In genomic region chr16:29805232-29806095, GRCh38 we compare ENCODE assay signal across 8 cellular contexts. TPM values are rescaled to one million over a fixed set of nuclear protein-coding genes. Genes with fewer than 3 reads are reported as not detected.
DNase-seq lines count a peak whose midpoint lies in the region; ATAC-seq and TF ChIP-seq lines count a peak whose summit lies in the region.

No MANE protein-coding gene starts in this region.

- H3K36me3 ChIP-seq in DOHH2 (ENCODE audit: control insufficient read depth, low read length) (peaks cover 79% of the 10 kb centered on the region), Karpas-422 (ENCODE audit: insufficient read depth, low read length) (peaks cover 48% of the 10 kb centered on the region)

- H3K4me1 Mint-ChIP-seq in activated T-helper 17 cell treated with anti-CD3 and anti-CD28 coated beads, Interleukin-2, amount 50 U/mL, for 72 hours, result peaks cover 23% of the 10 kb centered on the region
- peaks cover 38 to 45% (median 39%) of the 10 kb centered on the region in 3 donors for H3K4me1 Mint-ChIP-seq in naive B cell

- DNase-seq in Karpas-422, result peak; percentile 99
- peak; percentile 94 for DNase-seq in RPMI7951 (ENCODE audit: low read depth)
- DNase-seq in fibroblast of gingiva (ENCODE audit: low read depth), result peak; percentile 98
- DNase-seq in naive B cell, result peak; percentile 98
- DNase-seq in stimulated activated CD8-positive, alpha-beta memory T cell treated with anti-CD3 and anti-CD28 coated beads, Interleukin-7, amount 100 ng/mL, for 48 hours (ENCODE audit: extremely low read depth in 1 of 2, low read depth in 1 of 2), result peak; percentile 97

- H3K36me3 Mint-ChIP-seq in activated T-helper 17 cell treated with anti-CD3 and anti-CD28 coated beads, Interleukin-2, amount 50 U/mL, for 72 hours (ENCODE audit: low read depth), result peaks cover 84% of the 10 kb centered on the region
- peaks cover 0 to 7% of the 10 kb centered on the region in 2 donors for H3K36me3 Mint-ChIP-seq in naive B cell

- peak overlapping the region; percentile 97 for H3K27ac Mint-ChIP-seq in activated T-helper 17 cell treated with anti-CD3 and anti-CD28 coated beads, Interleukin-2, amount 50 U/mL, for 72 hours
- H3K27ac Mint-ChIP-seq in naive B cell, result peak overlapping the region; percentile 98 to 100 (median 100)

- no peaks in the 10 kb centered on the region for H3K9me3 ChIP-seq in DOHH2 (ENCODE audit: control insufficient read depth, insufficient read depth, low read length)
- no peaks in the 10 kb centered on the region for H3K9me3 ChIP-seq in Karpas-422 (ENCODE audit: low read length)

- no peak for TF ChIP-seq CTCF in DOHH2 (IDR thresholded peaks at IDR 0.05; ENCODE audit: low read depth, low read length, poor library complexity, severe bottlenecking)

- H3K79me2 ChIP-seq in DOHH2 (ENCODE audit: control insufficient read depth, low read length) (peaks cover 30% of the 10 kb centered on the region), Karpas-422 (ENCODE audit: low read length) (peaks cover 25% of the 10 kb centered on the region)

- H3K4me3 Mint-ChIP-seq in activated T-helper 17 cell treated with anti-CD3 and anti-CD28 coated beads, Interleukin-2, amount 50 U/mL, for 72 hours, result peak overlapping the region; percentile 92
- H3K4me3 Mint-ChIP-seq in naive B cell, result peak overlapping the region; percentile 94 to 100 (median 100)

- H3K27me3 Mint-ChIP-seq in activated T-helper 17 cell treated with anti-CD3 and anti-CD28 coated beads, Interleukin-2, amount 50 U/mL, for 72 hours, result no peaks in the 10 kb centered on the region
- no peaks in the 10 kb centered on the region for H3K27me3 Mint-ChIP-seq in naive B cell

- H3F3A ChIP-seq in DOHH2 (ENCODE audit: control insufficient read depth, insufficient read depth), result peaks cover 27% of the 10 kb centered on the region

- H3K9me2 ChIP-seq in DOHH2 (replicated peaks; ENCODE audit: control insufficient read depth, low read length), result no peaks in the 10 kb centered on the region
- no peaks in the 10 kb centered on the region for H3K9me2 ChIP-seq in Karpas-422 (replicated peaks; ENCODE audit: insufficient read depth, low read length)

- peak; percentile 49 for ATAC-seq in GM21825 (IDR thresholded peaks at IDR 0.05; ENCODE audit: unreplicated experiment)
- ATAC-seq in activated T-helper 17 cell treated with anti-CD3 and anti-CD28 coated beads, Interleukin-2, amount 50 U/mL, for 72 hours (replicated peaks), result peak; percentile 63
- ATAC-seq in naive B cell (ENCODE audit: low read depth in 2 of 2), result peak; percentile 70 to 75

- peak overlapping the region; percentile 84 for H3K4me2 ChIP-seq in DOHH2 (ENCODE audit: low read length)
- H3K4me2 ChIP-seq in Karpas-422 (ENCODE audit: low read depth, low read length, poor library complexity, severe bottlenecking), result peak overlapping the region; percentile 95

- H3K4me3 ChIP-seq in DOHH2 (ENCODE audit: low read length) (peak overlapping the region; percentile 76), Karpas-422 (ENCODE audit: low read length) (peak overlapping the region; percentile 84)

- peak overlapping the region; percentile 95 for H3K9ac ChIP-seq in Karpas-422 (ENCODE audit: low read length)

- H2AFZ ChIP-seq in Karpas-422 (ENCODE audit: low read length), result no peak overlapping the region

- H3K9me3 Mint-ChIP-seq in activated T-helper 17 cell treated with anti-CD3 and anti-CD28 coated beads, Interleukin-2, amount 50 U/mL, for 72 hours, result no peaks in the 10 kb centered on the region
- no peaks in the 10 kb centered on the region for H3K9me3 Mint-ChIP-seq in naive B cell

- peaks cover 54% of the 10 kb centered on the region for H3K4me1 ChIP-seq in DOHH2 (ENCODE audit: control insufficient read depth, low read length)
- H3K4me1 ChIP-seq in Karpas-422 (ENCODE audit: low read length), result peaks cover 62% of the 10 kb centered on the region

- H4K20me1 ChIP-seq in DOHH2 (ENCODE audit: control insufficient read depth, insufficient read depth, low read depth, low read length) (peaks cover 22% of the 10 kb centered on the region), Karpas-422 (ENCODE audit: insufficient read depth, low read depth, low read length) (peaks cover 20% of the 10 kb centered on the region)

- H3K27me3 ChIP-seq in DOHH2 (ENCODE audit: control insufficient read depth, low read length) (no peaks in the 10 kb centered on the region), Karpas-422 (ENCODE audit: low read length) (no peaks in the 10 kb centered on the region)

- H3K27ac ChIP-seq in DOHH2 (ENCODE audit: low read depth, low read length) (peak overlapping the region; percentile 87), Karpas-422 (ENCODE audit: low read length) (peak overlapping the region; percentile 90)

RNA-seq across cellular contexts. Expression of gene MAZ, which starts 0.9 kb away (rescaled TPM):
- total RNA-seq in Karpas-422 (2014; rRNA removed; shearing (Covaris generic); ENCODE audit: low replicate concordance), result 118 and 320 TPM in 2 replicates
- 114 and 181 TPM in 2 replicates for total RNA-seq in RPMI7951 (2014; rRNA removed; shearing (Covaris generic))
- total RNA-seq in activated T-helper 17 cell treated with anti-CD3 and anti-CD28 coated beads, Interleukin-2, amount 50 U/mL, for 72 hours, result 100 to 1,000 TPM; 239 to 288 TPM
- 10 to 100 TPM; 16.1 to 30.6 (median 23.2) TPM for polyA plus RNA-seq in naive B cell (ENCODE audit: low read depth in 6 of 6)

RNA-seq across cellular contexts. Expression of gene PRRT2, which starts 6.5 kb away (rescaled TPM):
- total RNA-seq in Karpas-422 (2014; rRNA removed; shearing (Covaris generic); ENCODE audit: low replicate concordance), result 0.87 and 3.5 TPM in 2 replicates
- total RNA-seq in RPMI7951 (2014; rRNA removed; shearing (Covaris generic)), result 1.7 and 2.5 TPM in 2 replicates
- 1 to 10 TPM; 1.2 to 9.1 TPM for total RNA-seq in activated T-helper 17 cell treated with anti-CD3 and anti-CD28 coated beads, Interleukin-2, amount 50 U/mL, for 72 hours
- polyA plus RNA-seq in naive B cell (ENCODE audit: low read depth in 6 of 6), result under 1 TPM in 2 of 6 donors, not detected in 4; 0.10 to 0.97 TPM

RNA-seq across cellular contexts. Expression of gene PAGR1, which starts 10.5 kb away (rescaled TPM):
- total RNA-seq in Karpas-422 (2014; rRNA removed; shearing (Covaris generic); ENCODE audit: low replicate concordance), result 25.4 and 69.2 TPM in 2 replicates
- 20.5 and 22.8 TPM in 2 replicates for total RNA-seq in RPMI7951 (2014; rRNA removed; shearing (Covaris generic))
- 10 to 100 TPM; 26.8 to 26.9 TPM for total RNA-seq in activated T-helper 17 cell treated with anti-CD3 and anti-CD28 coated beads, Interleukin-2, amount 50 U/mL, for 72 hours
- polyA plus RNA-seq in naive B cell (ENCODE audit: low read depth in 6 of 6), result 10 to 100 TPM; 35.5 to 51.5 (median 46.9) TPM

RNA-seq across cellular contexts. Expression of gene MVP, which starts 14.8 kb away (rescaled TPM):
- total RNA-seq in Karpas-422 (2014; rRNA removed; shearing (Covaris generic); ENCODE audit: low replicate concordance), result 7.8 and 25.7 TPM in 2 replicates
- 140 and 141 TPM in 2 replicates for total RNA-seq in RPMI7951 (2014; rRNA removed; shearing (Covaris generic))
- 100 to 1,000 TPM; 101 to 133 TPM for total RNA-seq in activated T-helper 17 cell treated with anti-CD3 and anti-CD28 coated beads, Interleukin-2, amount 50 U/mL, for 72 hours
- 10 to 100 TPM; 39.7 to 61.4 (median 43.9) TPM for polyA plus RNA-seq in naive B cell (ENCODE audit: low read depth in 6 of 6)

RNA-seq across cellular contexts. Expression of gene KIF22, which starts 14.9 kb away (rescaled TPM):
- 75.4 and 105 TPM in 2 replicates for total RNA-seq in Karpas-422 (2014; rRNA removed; shearing (Covaris generic); ENCODE audit: low replicate concordance)
- total RNA-seq in RPMI7951 (2014; rRNA removed; shearing (Covaris generic)), result 120 and 128 TPM in 2 replicates
- total RNA-seq in activated T-helper 17 cell treated with anti-CD3 and anti-CD28 coated beads, Interleukin-2, amount 50 U/mL, for 72 hours, result 100 to 1,000 TPM; 122 to 139 TPM
- polyA plus RNA-seq in naive B cell (ENCODE audit: low read depth in 6 of 6), result 10 to 100 TPM; 24.0 to 29.6 (median 26.3) TPM

Comparison
In these comparisons a context has a peak if more than half of its experiments do, and no peak if none do; other contexts are left out.
1. Peak in every context shown above with its lines: DNase-seq, ATAC-seq, H3K4me3 ChIP-seq and H3K27ac ChIP-seq.